Comparison of ENCODE assay signal across 26 cellular contexts in the genomic region with DNA sequence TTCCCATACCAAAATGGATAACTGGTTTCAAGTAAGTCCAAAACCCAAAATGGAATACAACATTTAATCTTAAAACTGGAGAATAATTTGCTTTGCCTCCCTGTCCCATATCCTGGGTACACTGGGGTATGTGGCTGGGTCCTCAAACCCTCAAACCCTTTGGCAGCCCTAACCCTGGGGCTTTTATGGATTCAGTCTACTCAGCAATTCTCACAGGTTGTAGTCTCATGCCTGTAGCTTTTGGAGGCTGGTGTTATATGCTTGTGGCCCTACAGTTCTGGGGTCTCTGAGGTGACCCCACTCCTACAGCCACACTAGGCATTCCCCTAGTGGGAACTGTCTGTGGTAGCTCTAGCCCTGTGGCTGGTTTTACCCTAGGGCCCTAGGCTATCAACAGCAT.
"Had no signal": no experiment of that assay in that cellular context is flagged by ENCODE, and none has a peak within 500 bp of the region (broad histone marks: within the 10 kb centered on the region; RNA-seq: fewer than 3 reads in every experiment).

No MANE protein-coding gene starts in this region.

- H3K36me3 ChIP-seq: colonic mucosa, esophagus muscularis mucosa, esophagus squamous epithelium, gastrocnemius medialis, gastroesophageal sphincter, heart left ventricle had no signal

- H3K27me3 ChIP-seq: colonic mucosa, esophagus muscularis mucosa, esophagus squamous epithelium, foreskin keratinocyte, gastroesophageal sphincter had no signal

- H3K4me1 ChIP-seq: colonic mucosa, esophagus muscularis mucosa, esophagus squamous epithelium, foreskin keratinocyte, gastrocnemius medialis, gastroesophageal sphincter, heart left ventricle had no signal

- H3K9me3 ChIP-seq: colonic mucosa, esophagus muscularis mucosa, esophagus squamous epithelium, gastrocnemius medialis, gastroesophageal sphincter, heart left ventricle had no signal

- H3K27ac ChIP-seq: colonic mucosa, coronary artery, dorsolateral prefrontal cortex, epithelial cell of prostate, esophagus muscularis mucosa, esophagus squamous epithelium, foreskin keratinocyte, gastrocnemius medialis, gastroesophageal sphincter, heart left ventricle had no signal

- H3K4me3 ChIP-seq: colonic mucosa, coronary artery, dorsolateral prefrontal cortex, esophagus muscularis mucosa, esophagus squamous epithelium, gastrocnemius medialis, gastroesophageal sphincter, heart left ventricle had no signal

- ATAC-seq: effector memory CD8-positive, alpha-beta T cell; esophagus mucosa; foreskin keratinocyte; gastrocnemius medialis; gastroesophageal sphincter; heart left ventricle had no signal

- DNase-seq: colonic mucosa; cortex of kidney; dermis blood vessel endothelial cell; dorsolateral prefrontal cortex; effector CD4-positive, alpha-beta T cell; effector CD8-positive, alpha-beta T cell; effector memory CD4-positive, alpha-beta T cell; effector memory CD8-positive, alpha-beta T cell; endodermal cell; erythroblast; esophagus squamous epithelium; foreskin fibroblast; foreskin keratinocyte; foreskin melanocyte; gastrocnemius medialis; glutamatergic neuron; head of caudate nucleus; heart left ventricle had no signal

- FAIRE-seq: colon, endometrium, frontal cortex had no signal
